ENCODE assay signal across 10 cellular contexts in genomic region chr11:75946531-75947530, GRCh38.
A peak's percentile ranks its signal among the peaks of the same experiment; 100 is the strongest.
DNase-seq lines count a peak whose midpoint lies in the region; FAIRE-seq and TF ChIP-seq lines count a peak whose summit lies in the region.
"Had no signal": no experiment of that assay in that cellular context is flagged by ENCODE, and none has a peak within 500 bp of the region (broad histone marks: within the 10 kb centered on the region; RNA-seq: fewer than 3 reads in every experiment).

No MANE protein-coding gene starts in this region.

- no peak overlapping the region for H2BK15ac ChIP-seq in neuronal stem cell (ENCODE audit: low read length)

- no peak overlapping the region for H3K27ac ChIP-seq in neuronal stem cell (replicated peaks; ENCODE audit: low read length)
- H3K27ac ChIP-seq: neutrophil had no signal

- no peaks in the 10 kb centered on the region for H3K79me1 ChIP-seq in neuronal stem cell (ENCODE audit: low read depth, low read length)

- H3K18ac ChIP-seq in neuronal stem cell (ENCODE audit: low read length) = no peak overlapping the region

- no peak overlapping the region for H4K8ac ChIP-seq in neuronal stem cell (ENCODE audit: low read depth, low read length)

- H3K14ac ChIP-seq in neuronal stem cell (ENCODE audit: low read length) = no peak overlapping the region

- no peak overlapping the region for H2AK5ac ChIP-seq in neuronal stem cell (ENCODE audit: low read depth, low read length)

- H3K4me3 ChIP-seq in fibroblast of villous mesenchyme (ENCODE audit: low read depth, low read length) (no peak overlapping the region), neuronal stem cell (ENCODE audit: low read length in 2 of 2) (no peak overlapping the region)

- H2BK12ac ChIP-seq in neuronal stem cell (ENCODE audit: low read length) = no peak overlapping the region

- no peak overlapping the region for H2BK5ac ChIP-seq in neuronal stem cell (ENCODE audit: low read length)

- no peak overlapping the region for H4K91ac ChIP-seq in neuronal stem cell (ENCODE audit: low read depth, low read length, poor library complexity)

- FAIRE-seq in frontal cortex (lab: Jason Lieb, UNC) = no peak

- H3K4me2 ChIP-seq in neuronal stem cell (ENCODE audit: insufficient read depth, low read length, poor library complexity, severe bottlenecking) = no peak overlapping the region

- no peaks in the 10 kb centered on the region for H3K36me3 ChIP-seq in neuronal stem cell (replicated peaks in 1 of 2; ENCODE audit: control insufficient read depth in 2 of 2, insufficient read depth in 2 of 2, low read length in 2 of 2)
- H3K36me3 ChIP-seq: neutrophil had no signal

- H3K27me3 ChIP-seq in neuronal stem cell (ENCODE audit: control insufficient read depth in 3 of 3, insufficient read depth in 3 of 3, low read depth in 1 of 3, low read length in 3 of 3) = no peaks in the 10 kb centered on the region
- H3K27me3 ChIP-seq: neutrophil had no signal

- H2BK120ac ChIP-seq in neuronal stem cell (ENCODE audit: low read depth, low read length) = no peak overlapping the region

- DNase-seq in DMS53 (lab: John Stamatoyannopoulos, UW) (peak; percentile 36), DMS53 treated with DMSO at 0.1 percent for 48 hours (lab: John Stamatoyannopoulos, UW; ENCODE audit: unreplicated experiment) (no peak), OCI-M1 (lab: John Stamatoyannopoulos, UW) (peak; percentile 92), fibroblast of villous mesenchyme (ENCODE audit: low read depth) (peak; percentile 80), smooth muscle cell of the brain vasculature (ENCODE audit: low read depth, low spot score) (peak; percentile 84), neuronal stem cell (ENCODE audit: low spot score) (no peak), frontal cortex (ENCODE audit: low spot score in 2 of 2) (no peak)
- no peak for DNase-seq in central memory CD4-positive, alpha-beta T cell
- DNase-seq: 8988T had no signal

- H2AFZ ChIP-seq in neuronal stem cell (ENCODE audit: low read length) = no peak overlapping the region

- WGBS in neuronal stem cell (ENCODE audit: extremely low coverage in 2 of 2, insufficient read length in 2 of 2, insufficient replicate concordance in 1 of 2), 2 donors = 100% methylated on average over 2 of the region's 8 CpGs; no CpG with 5 or more reads in 1 of the 2 donors

- H3K9me3 ChIP-seq in neuronal stem cell (replicated peaks in 1 of 2; ENCODE audit: control insufficient read depth in 2 of 2, insufficient read depth in 1 of 2, low read depth in 1 of 2, low read length in 2 of 2) = no peaks in the 10 kb centered on the region
- H3K9me3 ChIP-seq: neutrophil had no signal

- TF ChIP-seq CTCF in fibroblast of villous mesenchyme (IDR thresholded peaks at IDR 0.05; ENCODE audit: insufficient read depth, low read depth, low read length) = no peak

- no peak overlapping the region for H3K4ac ChIP-seq in neuronal stem cell (ENCODE audit: low read length)

- peaks cover 0 to 3% of the 10 kb centered on the region in 2 donors for H3K4me1 ChIP-seq in neuronal stem cell (ENCODE audit: control insufficient read depth in 2 of 2, insufficient read depth in 1 of 2, low read depth in 1 of 2, low read length in 2 of 2)

- no peak overlapping the region for H3K23ac ChIP-seq in neuronal stem cell (ENCODE audit: low read depth, low read length, poor library complexity)

- no peak overlapping the region for H3K9ac ChIP-seq in neuronal stem cell (ENCODE audit: low read depth, low read length, poor library complexity)

Comparison
In these comparisons a context has a peak if more than half of its experiments do, and no peak if none do; other contexts are left out.
1. DNase-seq: peak in DMS53 (single experiment), OCI-M1 (single experiment), fibroblast of villous mesenchyme (single experiment) and smooth muscle cell of the brain vasculature (single experiment); none in DMS53 treated with DMSO at 0.1 percent for 48 hours (single experiment), central memory CD4-positive, alpha-beta T cell (single experiment), neuronal stem cell (single experiment) and frontal cortex (0 of 2).